Comparison of ENCODE assay signal across 8 cellular contexts in the genomic region with DNA sequence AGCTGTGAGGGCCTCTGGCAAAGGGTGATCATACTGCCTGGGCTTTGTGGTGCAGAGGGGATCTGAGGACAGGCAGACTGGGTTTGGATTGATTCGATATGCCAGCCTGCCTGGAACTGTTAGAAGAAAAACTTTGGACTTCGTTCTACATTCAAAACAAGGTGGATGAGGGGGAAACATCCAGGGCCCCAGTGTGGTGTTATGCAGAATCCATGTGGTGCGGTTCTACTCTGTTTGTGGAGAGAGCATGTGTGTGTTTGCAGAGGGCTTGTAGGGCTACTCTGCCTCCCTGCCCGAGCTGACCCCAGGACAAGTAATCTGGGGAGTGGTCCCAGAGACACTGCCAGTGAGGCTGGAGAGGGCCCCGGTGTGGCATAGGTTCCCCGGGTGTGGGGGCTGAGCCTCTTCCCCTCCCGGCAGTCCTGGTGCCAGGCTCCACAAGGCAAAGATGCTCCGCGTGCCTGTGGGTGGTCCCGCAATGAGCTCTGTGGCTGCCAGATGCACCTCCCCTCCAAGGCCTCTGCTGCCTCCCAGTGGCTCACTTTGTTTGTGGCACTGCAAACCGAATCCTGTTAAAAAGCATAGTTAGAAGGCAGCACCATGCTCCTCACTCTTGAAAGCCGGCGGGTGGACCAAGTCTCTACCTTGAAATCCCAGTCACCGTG. TPM values are rescaled to one million over a fixed set of nuclear protein-coding genes. Genes with fewer than 3 reads are reported as not detected.
DNase-seq lines count a peak whose midpoint lies in the region; ATAC-seq and TF ChIP-seq lines count a peak whose summit lies in the region.

No MANE protein-coding gene starts in this region.

- intact Hi-C loops in left ventricle myocardium inferior (cut with micrococcal nuclease): no loop called here

- peaks cover 4% of the 10 kb centered on the region for H3K27me3 Mint-ChIP-seq in progenitor cell of endocrine pancreas

- H3K4me1 ChIP-seq in Peyer's patch: peaks cover 0 to 6% (median 0%) of the 10 kb centered on the region in 4 donors
- H3K4me1 ChIP-seq in left ventricle myocardium inferior: peaks cover 6% of the 10 kb centered on the region

- peaks cover 2% of the 10 kb centered on the region for H3K36me3 Mint-ChIP-seq in progenitor cell of endocrine pancreas (ENCODE audit: insufficient read depth)

- H3K27me3 ChIP-seq in Peyer's patch: no peaks in the 10 kb centered on the region
- H3K27me3 ChIP-seq in left ventricle myocardium inferior (ENCODE audit: low read depth): peaks cover 15% of the 10 kb centered on the region

- H3K36me3 ChIP-seq in Peyer's patch (no peaks in the 10 kb centered on the region), left ventricle myocardium inferior (no peaks in the 10 kb centered on the region)

- TF ChIP-seq POLR2A in Peyer's patch (IDR thresholded peaks at IDR 0.05): no peak

- H3K9me3 ChIP-seq in Peyer's patch (no peaks in the 10 kb centered on the region), left ventricle myocardium inferior (replicated peaks) (no peaks in the 10 kb centered on the region)

- no peak overlapping the region for H3K4me3 Mint-ChIP-seq in progenitor cell of endocrine pancreas (ENCODE audit: low read depth)

- TF ChIP-seq CTCF in Peyer's patch (IDR thresholded peaks at IDR 0.05): peak in 4 of 6 experiments; percentile 51 to 61 (median 59)
- peak; percentile 86 for TF ChIP-seq CTCF in left ventricle myocardium inferior (IDR thresholded peaks at IDR 0.05; ENCODE audit: borderline replicate concordance)
- peak; percentile 74 for TF ChIP-seq CTCF in progenitor cell of endocrine pancreas (IDR thresholded peaks at IDR 0.05; ENCODE audit: unreplicated experiment)

- no peak overlapping the region for H3K4me3 ChIP-seq in Jurkat, Clone E6-1 (ENCODE audit: low read length)
- no peak overlapping the region for H3K4me3 ChIP-seq in Peyer's patch
- no peak overlapping the region for H3K4me3 ChIP-seq in left ventricle myocardium inferior

- H3K27ac ChIP-seq in Peyer's patch (no peak overlapping the region), left ventricle myocardium inferior (replicated peaks) (no peak overlapping the region)

- ATAC-seq in GM21515 (IDR thresholded peaks at IDR 0.05; ENCODE audit: unreplicated experiment): no peak

- peak; percentile 8 for DNase-seq in GM04503 (ENCODE audit: low read depth)
- DNase-seq in Jurkat, Clone E6-1 (ENCODE audit: low read depth, low spot score): peak; percentile 67
- DNase-seq in Peyer's patch: no peak
- DNase-seq in amniotic epithelial cell (ENCODE audit: low read depth): peak; percentile 78
- DNase-seq in left ventricle myocardium inferior: peak; percentile 52
- DNase-seq in progenitor cell of endocrine pancreas (ENCODE audit: low spot score, unreplicated experiment): peak; percentile 57
- DNase-seq in RKO (ENCODE audit: low spot score): no peak

- peak overlapping the region; percentile 86 for H3K27ac Mint-ChIP-seq in progenitor cell of endocrine pancreas

- H3K4me1 Mint-ChIP-seq in progenitor cell of endocrine pancreas (ENCODE audit: low read depth): peaks cover 1% of the 10 kb centered on the region

- no peaks in the 10 kb centered on the region for H3K9me3 Mint-ChIP-seq in progenitor cell of endocrine pancreas (ENCODE audit: low read depth)

RNA-seq across cellular contexts. Expression of gene TFDP1, which starts 22.3 kb away (rescaled TPM):
- polyA plus RNA-seq in Jurkat, Clone E6-1 (2012; ENCODE audit: insufficient read depth, insufficient read length): 137 TPM
- 10 to 100 TPM; 37.0 to 75.1 (median 48.0) TPM for total RNA-seq in Peyer's patch
- total RNA-seq in left ventricle myocardium inferior: 48.7 TPM
- total RNA-seq in progenitor cell of endocrine pancreas: 58.2 and 63.9 TPM in 2 replicates

Comparison
In these comparisons a context has a peak if more than half of its experiments do, and no peak if none do; other contexts are left out.
1. DNase-seq: peak in GM04503 (single experiment), Jurkat, Clone E6-1 (single experiment), amniotic epithelial cell (single experiment), left ventricle myocardium inferior (single experiment) and progenitor cell of endocrine pancreas (single experiment); none in Peyer's patch (0 of 3) and RKO (single experiment).
2. Peak in every context shown above with its lines, with median percentiles within 50 percentile points of each other: CTCF ChIP-seq.